ENCODE assay signal across 8 cellular contexts in genomic region chr15:98648654-98649537, GRCh38. TPM values are rescaled to one million over a fixed set of nuclear protein-coding genes. Genes with fewer than 3 reads are reported as not detected.
A peak's percentile ranks its signal among the peaks of the same experiment; 100 is the strongest.
DNase-seq lines count a peak whose midpoint lies in the region; ATAC-seq and TF ChIP-seq lines count a peak whose summit lies in the region.

No MANE protein-coding gene starts in this region.

- TF ChIP-seq POLR2A in upper lobe of left lung (IDR thresholded peaks at IDR 0.05): no peak

- H3K27ac ChIP-seq in upper lobe of left lung: peak overlapping the region; percentile 88 to 98 (median 92)

- peaks cover 37 to 41% of the 10 kb centered on the region in 2 donors for H3K4me1 Mint-ChIP-seq in natural killer cell

- intact Hi-C loops in natural killer cell (cut with micrococcal nuclease): loop anchor here (1.0 kb wide), 1 partner anchor 204 kb away; no protein-coding TSS in a partner anchor

- DNase-seq in NCI-H1417 (lab: John Stamatoyannopoulos, UW): peak; percentile 45 to 87 (median 80)
- no peak for DNase-seq in NCI-H1417 treated with DMSO at 0.1 percent for 48 hours (lab: John Stamatoyannopoulos, UW)
- peak; percentile 5 for DNase-seq in NCI-H446 treated with DMSO at 0.1 percent for 48 hours (lab: John Stamatoyannopoulos, UW)
- DNase-seq in activated T-cell treated with anti-CD3 and anti-CD28 coated beads, Interleukin-2, amount 50 U/mL, for 48 hours: peak; percentile 54 to 62
- DNase-seq in fibroblast of pulmonary artery (ENCODE audit: low read depth): peak; percentile 55
- DNase-seq in natural killer cell: peak; percentile 35
- DNase-seq in upper lobe of left lung: peak; percentile 48 to 92

- no peaks in the 10 kb centered on the region for H3K36me3 ChIP-seq in upper lobe of left lung

- TF ChIP-seq CTCF in fibroblast of pulmonary artery (IDR thresholded peaks at IDR 0.05; ENCODE audit: low read length, missing control alignments): no peak
- no peak for TF ChIP-seq CTCF in natural killer cell (IDR thresholded peaks at IDR 0.05)
- TF ChIP-seq CTCF in upper lobe of left lung (IDR thresholded peaks at IDR 0.05): peak in 1 of 6 experiments; percentile 12

- peaks cover 11 to 31% (median 18%) of the 10 kb centered on the region in 4 donors for H3K4me1 ChIP-seq in upper lobe of left lung

- 0% methylated on average over 41 to 44 of the region's 122 CpGs for WGBS in upper lobe of left lung, 2 donors

- no peaks in the 10 kb centered on the region for H3K9me3 Mint-ChIP-seq in natural killer cell

- peak overlapping the region; percentile 91 for H3K4me3 Mint-ChIP-seq in natural killer cell

- no peaks in the 10 kb centered on the region for H3K36me3 Mint-ChIP-seq in natural killer cell

- peaks cover 28 to 34% of the 10 kb centered on the region in 2 donors for H3K27me3 Mint-ChIP-seq in natural killer cell (ENCODE audit: low read depth in 2 of 2)

- H3K4me3 ChIP-seq in fibroblast of pulmonary artery (replicated peaks; ENCODE audit: low read depth, low read length) (peak overlapping the region; percentile 80), upper lobe of left lung (peak overlapping the region; percentile 55 to 96 (median 94))

- no peak for TF ChIP-seq EP300 in upper lobe of left lung (IDR thresholded peaks at IDR 0.05)

- ATAC-seq in HG02610 (IDR thresholded peaks at IDR 0.05; ENCODE audit: unreplicated experiment) (peak; percentile 21), natural killer cell (peak; percentile 10 to 17 (median 16)), upper lobe of left lung (ENCODE audit: low FRiP score in 2 of 2) (peak in 1 of 2 donors; percentile 33)

- no peaks in the 10 kb centered on the region for H3K27me3 ChIP-seq in upper lobe of left lung

- no peaks in the 10 kb centered on the region for H3K9me3 ChIP-seq in upper lobe of left lung

- peak overlapping the region; percentile 60 to 99 for H3K27ac Mint-ChIP-seq in natural killer cell

RNA-seq across cellular contexts. Expression of gene IGF1R, which starts 0.6 kb away (rescaled TPM):
- total RNA-seq in natural killer cell (10 to 100 TPM; 47.3 to 50.7 (median 49.0) TPM), upper lobe of left lung (100 to 1,000 TPM in 2 of 6 donors, 10 to 100 TPM in 4; 31.0 to 142 (median 63.8) TPM)
